In genomic region chr1:119564548-119564947, GRCh38 we compare ENCODE assay signal across 19 cellular contexts. TPM values are rescaled to one million over a fixed set of nuclear protein-coding genes. Genes with fewer than 3 reads are reported as not detected.
DNase-seq lines count a peak whose midpoint lies in the region; ATAC-seq, FAIRE-seq and TF ChIP-seq lines count a peak whose summit lies in the region.
"Had no signal": no experiment of that assay in that cellular context is flagged by ENCODE, and none has a peak within 500 bp of the region (broad histone marks: within the 10 kb centered on the region; RNA-seq: fewer than 3 reads in every experiment).

No MANE protein-coding gene starts in this region.

- no peak for TF ChIP-seq CTCF in GM12864 (IDR thresholded peaks at IDR 0.05; ENCODE audit: low read depth, low read length, missing control alignments)

- no peaks in the 10 kb centered on the region for H3K9me3 Mint-ChIP-seq in natural killer cell treated with Interleukin-12 subunit alpha and Interleukin-12 subunit beta and Interleukin-15 and Interleukin-18, amount 100 ng/mL, for 72 hours

- H3K36me3 Mint-ChIP-seq in natural killer cell treated with Interleukin-12 subunit alpha and Interleukin-12 subunit beta and Interleukin-15 and Interleukin-18, amount 100 ng/mL, for 72 hours, result no peaks in the 10 kb centered on the region

- FAIRE-seq in GM12892 (lab: Jason Lieb, UNC), result no peak

- H3K27ac Mint-ChIP-seq in natural killer cell treated with Interleukin-12 subunit alpha and Interleukin-12 subunit beta and Interleukin-15 and Interleukin-18, amount 100 ng/mL, for 72 hours, result no peak overlapping the region

- TF ChIP-seq POLR2A in GM12892 (IDR thresholded peaks at IDR 0.05; ENCODE audit: low read depth, low read length), result no peak

- H3K27me3 Mint-ChIP-seq in natural killer cell treated with Interleukin-12 subunit alpha and Interleukin-12 subunit beta and Interleukin-15 and Interleukin-18, amount 100 ng/mL, for 72 hours, result peaks cover 15 to 19% of the 10 kb centered on the region in 2 donors

- peak; percentile 58 for ATAC-seq in GM19351 (IDR thresholded peaks at IDR 0.05; ENCODE audit: unreplicated experiment)
- peak; percentile 75 for ATAC-seq in HG02885 (IDR thresholded peaks at IDR 0.05; ENCODE audit: poor library complexity, unreplicated experiment)
- ATAC-seq in natural killer cell treated with Interleukin-12 subunit alpha and Interleukin-12 subunit beta and Interleukin-15 and Interleukin-18, amount 100 ng/mL, for 72 hours, result no peak

- peak; percentile 70 for DNase-seq in GM12864 (ENCODE audit: low read depth)
- peak; percentile 80 for DNase-seq in NOMO-1 treated with dmso at 0.1 percent for 144 hours (lab: John Stamatoyannopoulos, UW; ENCODE audit: unreplicated experiment)
- DNase-seq in NCI-H2171 (lab: John Stamatoyannopoulos, UW), result no peak
- DNase-seq in natural killer cell treated with Interleukin-12 subunit alpha and Interleukin-12 subunit beta and Interleukin-15 and Interleukin-18, amount 100 ng/mL, for 72 hours (ENCODE audit: low spot score), result no peak
- no peak for DNase-seq in NCI-H187 treated with DMSO at 0.1 percent for 48 hours (lab: John Stamatoyannopoulos, UW)
- no peak for DNase-seq in GM12892 (ENCODE audit: insufficient read length)
- DNase-seq: hypothalamus; left colon; NCI-H1436 treated with DMSO at 0.1 percent for 48 hours; NCI-H526; RPMI8226; stimulated activated CD4-positive, alpha-beta T cell treated with anti-CD3 and anti-CD28 coated beads, Interleukin-12 subunit alpha, Interleukin-12 subunit beta, amount 100 ng/mL, for 4 hours had no signal

- H3K4me3 Mint-ChIP-seq in natural killer cell treated with Interleukin-12 subunit alpha and Interleukin-12 subunit beta and Interleukin-15 and Interleukin-18, amount 100 ng/mL, for 72 hours, result no peak overlapping the region

- H3K4me1 Mint-ChIP-seq in natural killer cell treated with Interleukin-12 subunit alpha and Interleukin-12 subunit beta and Interleukin-15 and Interleukin-18, amount 100 ng/mL, for 72 hours (ENCODE audit: low read depth in 2 of 2), result peaks cover 0 to 2% of the 10 kb centered on the region in 2 donors

- H3K4me3 ChIP-seq in GM12864 (ENCODE audit: low read depth, low read length), result no peak overlapping the region; the same call in 1 of the 2 replicates
- H3K4me3 ChIP-seq: coronary artery, suprapubic skin had no signal

RNA-seq across cellular contexts. Expression of gene HSD3B1, which starts 57.5 kb away (rescaled TPM):
- not detected for total RNA-seq in natural killer cell treated with Interleukin-12 subunit alpha and Interleukin-12 subunit beta and Interleukin-15 and Interleukin-18, amount 100 ng/mL, for 72 hours
- polyA plus RNA-seq in GM12892 (2012; ENCODE audit: missing spikeins), result not detected
- total RNA-seq: fibroblast of lung; T-helper 2 cell treated with Interferon-gamma antibody and Interleukin-4, amounts not matched to agents 100 ng/mL and 5 ng/mL, for 36 hours had no signal
- polyA plus RNA-seq: AG04450, fibroblast of lung had no signal

Comparison
In these comparisons a context has a peak if more than half of its experiments do, and no peak if none do; other contexts are left out.
1. DNase-seq: peak in GM12864 (single experiment) and NOMO-1 treated with dmso at 0.1 percent for 144 hours (single experiment); none in NCI-H2171 (single experiment), natural killer cell treated with Interleukin-12 subunit alpha and Interleukin-12 subunit beta and Interleukin-15 and Interleukin-18, amount 100 ng/mL, for 72 hours (single experiment), NCI-H187 treated with DMSO at 0.1 percent for 48 hours (single experiment) and GM12892 (single experiment).
2. ATAC-seq: peak in GM19351 (single experiment) and HG02885 (single experiment); none in natural killer cell treated with Interleukin-12 subunit alpha and Interleukin-12 subunit beta and Interleukin-15 and Interleukin-18, amount 100 ng/mL, for 72 hours (0 of 2).